ENCODE assay signal across 17 cellular contexts in the genomic region with DNA sequence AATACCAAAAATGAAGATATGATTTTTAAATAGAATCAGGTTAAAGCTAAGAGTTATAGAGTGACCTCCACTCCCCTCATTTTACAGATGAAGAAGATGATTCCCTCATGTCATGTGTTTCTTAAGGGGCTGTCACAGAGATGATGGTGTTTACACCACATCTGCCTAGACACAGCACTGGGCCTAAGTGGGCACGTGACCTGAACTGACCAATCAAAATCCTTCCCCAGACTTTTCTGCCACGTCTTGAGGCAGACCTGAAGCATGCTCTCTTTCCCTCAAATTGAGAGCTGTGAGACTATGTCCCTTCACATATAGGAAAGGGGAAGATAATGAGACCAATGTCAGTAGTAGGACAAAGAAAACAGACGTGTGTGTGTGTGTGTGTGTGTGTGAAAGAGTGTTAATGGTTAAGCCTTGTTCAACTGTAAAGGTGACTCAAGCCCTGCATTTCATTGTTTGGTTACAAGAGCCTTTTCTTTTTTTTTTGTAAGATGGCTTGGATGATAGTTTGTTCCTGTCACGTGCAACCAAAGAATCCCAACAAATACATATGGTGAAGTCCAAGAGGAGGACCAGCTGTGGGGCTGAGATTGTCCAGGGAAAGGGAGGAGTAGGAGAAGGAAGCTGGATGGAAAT.
"Had no signal": no experiment of that assay in that cellular context is flagged by ENCODE, and none has a peak within 500 bp of the region (broad histone marks: within the 10 kb centered on the region; RNA-seq: fewer than 3 reads in every experiment).

No MANE protein-coding gene starts in this region.

- H3K9me3 ChIP-seq: colonic mucosa, gastroesophageal sphincter, mucosa of descending colon, prostate gland, spleen had no signal

- H3K4me1 ChIP-seq: colonic mucosa, gastroesophageal sphincter, prostate gland had no signal

- H3K27me3 Mint-ChIP-seq: activated CD4-positive, alpha-beta memory T cell treated with anti-CD3 and anti-CD28 coated beads, Interleukin-2, amount 10 ng/mL, durations not matched to agents 7 days and 5 days; activated naive CD4-positive, alpha-beta T cell treated with anti-CD3 and anti-CD28 coated beads, Interleukin-2, amount 10 ng/mL, durations not matched to agents 7 days and 5 days; naive thymus-derived CD8-positive, alpha-beta T cell; stimulated activated naive B cell treated with anti-CD40 and anti-IgM and Interleukin-4, amounts not matched to agents 10 μg/mL and 1 μg/mL and 100 μg/mL, for 72 hours had no signal

- ATAC-seq: gastroesophageal sphincter; mucosa of descending colon; naive thymus-derived CD8-positive, alpha-beta T cell; sciatic nerve; stimulated activated naive B cell treated with anti-CD40 and anti-IgM and Interleukin-4, amounts not matched to agents 10 μg/mL and 1 μg/mL and 100 μg/mL, for 72 hours had no signal

- H3K36me3 ChIP-seq: colonic mucosa, prostate gland had no signal

- H3K4me3 ChIP-seq: colonic mucosa, gastroesophageal sphincter, mucosa of descending colon, prostate gland, spleen had no signal

- H3K27ac Mint-ChIP-seq: activated CD4-positive, alpha-beta memory T cell treated with anti-CD3 and anti-CD28 coated beads, Interleukin-2, amount 10 ng/mL, durations not matched to agents 7 days and 5 days; activated naive CD4-positive, alpha-beta T cell treated with anti-CD3 and anti-CD28 coated beads, Interleukin-2, amount 10 ng/mL, durations not matched to agents 7 days and 5 days; activated T-helper 2 cell treated with anti-CD3 and anti-CD28 coated beads, Interferon-gamma antibody, Interleukin-2, Interleukin-4, amounts not matched to agents 10 μg/mL and 5 μg/mL and 100 μg/mL, durations not matched to agents 14 hours and 24 hours and 36 hours; stimulated activated naive B cell treated with anti-CD40 and anti-IgM and Interleukin-4, amounts not matched to agents 10 μg/mL and 1 μg/mL and 100 μg/mL, for 72 hours had no signal

- H3K27me3 ChIP-seq: colonic mucosa, gastroesophageal sphincter, spleen had no signal

- H3K9me3 Mint-ChIP-seq: activated T-helper 2 cell treated with anti-CD3 and anti-CD28 coated beads, Interferon-gamma antibody, Interleukin-2, Interleukin-4, amounts not matched to agents 10 μg/mL and 5 μg/mL and 100 μg/mL, durations not matched to agents 14 hours and 24 hours and 36 hours; naive thymus-derived CD8-positive, alpha-beta T cell; stimulated activated naive B cell treated with anti-CD40 and anti-IgM and Interleukin-4, amounts not matched to agents 10 μg/mL and 1 μg/mL and 100 μg/mL, for 72 hours had no signal

- DNase-seq: activated CD4-positive, alpha-beta memory T cell treated with anti-CD3 and anti-CD28 coated beads, Interleukin-2, amount 10 ng/mL, durations not matched to agents 7 days and 5 days; activated CD4-positive, CD25-positive, alpha-beta regulatory T cell treated with anti-CD3 and anti-CD28 coated beads, Interleukin-2, amount 50 U/mL, for 72 hours; activated naive CD4-positive, alpha-beta T cell treated with anti-CD3 and anti-CD28 coated beads, Interleukin-2, amount 10 ng/mL, durations not matched to agents 7 days and 5 days; colonic mucosa; mammary epithelial cell; mucosa of descending colon; naive thymus-derived CD8-positive, alpha-beta T cell; nucleus accumbens; spleen; stimulated activated CD4-positive, alpha-beta T cell treated with anti-CD3 and anti-CD28 coated beads, Interleukin-2, amount 100 ng/mL, for 24 hours; stimulated activated naive B cell treated with anti-CD40 and anti-IgM and Interleukin-4, amounts not matched to agents 10 μg/mL and 1 μg/mL and 100 μg/mL, for 72 hours; substantia nigra; trophoblast cell had no signal

- H3K4me3 Mint-ChIP-seq: activated CD4-positive, alpha-beta memory T cell treated with anti-CD3 and anti-CD28 coated beads, Interleukin-2, amount 10 ng/mL, durations not matched to agents 7 days and 5 days; activated naive CD4-positive, alpha-beta T cell treated with anti-CD3 and anti-CD28 coated beads, Interleukin-2, amount 10 ng/mL, durations not matched to agents 7 days and 5 days; naive thymus-derived CD8-positive, alpha-beta T cell; stimulated activated naive B cell treated with anti-CD40 and anti-IgM and Interleukin-4, amounts not matched to agents 10 μg/mL and 1 μg/mL and 100 μg/mL, for 72 hours had no signal

- H3K27ac ChIP-seq: colonic mucosa, gastroesophageal sphincter, prostate gland, spleen had no signal
